8 cellular contexts compared by ENCODE assay signal in genomic region chr9:21802418-21803000, GRCh38.
DNase-seq lines count a peak whose midpoint lies in the region; ATAC-seq, FAIRE-seq and TF ChIP-seq lines count a peak whose summit lies in the region.

Gene MTAP, plus strand, starts transcription at chr9:21802636. Its CDS starts 113 bp downstream, at chr9:21802749.

- no peaks in the 10 kb centered on the region for H3K36me3 ChIP-seq in WERI-Rb-1

- no peak for TF ChIP-seq CTCF in WERI-Rb-1 (IDR thresholded peaks at IDR 0.05; ENCODE audit: low read depth, low read length)
- no peak for TF ChIP-seq CTCF in D721Med (IDR thresholded peaks at IDR 0.05; ENCODE audit: insufficient read depth, missing control alignments)

- H3K27ac ChIP-seq in WERI-Rb-1, result no peak within 1 kb of the TSS
- H3K27ac ChIP-seq in caudate nucleus (ENCODE audit: low read depth, low read length), result peak within 1 kb of the TSS; percentile 84

- H3K4me3 ChIP-seq in WERI-Rb-1 (ENCODE audit: low read depth, low read length), result peak within 1 kb of the TSS; percentile 8

- ATAC-seq in GM18508 (IDR thresholded peaks at IDR 0.05; ENCODE audit: insufficient read depth, unreplicated experiment), result peak; percentile 77
- peak; percentile 81 for ATAC-seq in HG02973 (IDR thresholded peaks at IDR 0.05; ENCODE audit: unreplicated experiment)

- DNase-seq in NCI-H2081 (lab: John Stamatoyannopoulos, UW), result peak; percentile 92 to 95
- no peak for DNase-seq in WERI-Rb-1
- DNase-seq in caudate nucleus (lab: John Stamatoyannopoulos, UW), result peak in 59 of 61 donors; percentile 45 to 96 (median 86)
- peak; percentile 83 for DNase-seq in inferior parietal cortex (ENCODE audit: extremely low spot score)
- peak; percentile 70 for DNase-seq in smooth muscle cell of the brain vasculature (ENCODE audit: low read depth, low spot score)
- no peak for DNase-seq in D721Med (ENCODE audit: insufficient read length, low spot score)

- no peak for FAIRE-seq in D721Med (lab: Jason Lieb, UNC)

- H3K27me3 ChIP-seq in WERI-Rb-1 (ENCODE audit: insufficient read depth, low read depth, severe bottlenecking), result peaks cover 27% of the 10 kb centered on the region

- no peaks in the 10 kb centered on the region for H3K9me3 ChIP-seq in WERI-Rb-1 (ENCODE audit: severe bottlenecking)

Comparison
In these comparisons a context has a peak if more than half of its experiments do, and no peak if none do; other contexts are left out.
1. DNase-seq: peak in NCI-H2081 (2 of 2), caudate nucleus (59 of 61), inferior parietal cortex (single experiment) and smooth muscle cell of the brain vasculature (single experiment); none in WERI-Rb-1 (single experiment) and D721Med (single experiment).